ENCODE assay signal across 1 cellular context in genomic region chr19:58396691-58397532, GRCh38.
TF ChIP-seq lines count a peak whose summit lies in the region.

No MANE protein-coding gene starts in this region.

TF ChIP-seq in H1, 55 proteins besides CTCF, POLR2A, EP300 and RAD21:
- TF ChIP-seq SP2 (IDR thresholded peaks at IDR 0.05; ENCODE audit: low read length), result no peak
- no peak for TF ChIP-seq TAF7 (optimal IDR thresholded peaks at IDR 0.05; ENCODE audit: borderline replicate concordance, low read depth, low read length)
- TF ChIP-seq CEBPB (IDR thresholded peaks at IDR 0.05; ENCODE audit: low read depth, low read length), result no peak
- TF ChIP-seq PHF8 (conservative IDR thresholded peaks at IDR 0.05; ENCODE audit: low read depth, low read length), result no peak
- peak; percentile 45; the same call in 1 of the 2 replicates for TF ChIP-seq E2F6 (IDR thresholded peaks at IDR 0.05)
- no peak for TF ChIP-seq BACH1 (IDR thresholded peaks at IDR 0.05; ENCODE audit: low read length)
- TF ChIP-seq SIRT6 (IDR thresholded peaks at IDR 0.05; ENCODE audit: low read length), result no peak
- no peak for TF ChIP-seq POU5F1 (IDR thresholded peaks at IDR 0.05; ENCODE audit: low read depth, low read length)
- no peak for TF ChIP-seq CHD2 (IDR thresholded peaks at IDR 0.05; ENCODE audit: low read length)
- no peak for TF ChIP-seq MAFK (IDR thresholded peaks at IDR 0.05; ENCODE audit: low read depth, low read length)
- TF ChIP-seq TAF1 (IDR thresholded peaks at IDR 0.05; ENCODE audit: low read depth, low read length), result no peak
- no peak for TF ChIP-seq TCF12 (IDR thresholded peaks at IDR 0.05; ENCODE audit: low read depth, low read length)
- no peak for TF ChIP-seq RBBP5 (IDR thresholded peaks at IDR 0.05; ENCODE audit: borderline replicate concordance, low read depth, low read length)
- no peak for TF ChIP-seq USF2 (IDR thresholded peaks at IDR 0.05; ENCODE audit: low read length)
- TF ChIP-seq KDM4A (IDR thresholded peaks at IDR 0.05; ENCODE audit: low read depth, low read length, severe bottlenecking), result peak; percentile 26
- no peak for TF ChIP-seq YY1 (IDR thresholded peaks at IDR 0.05; ENCODE audit: low read depth, low read length)
- no peak for TF ChIP-seq JUND (IDR thresholded peaks at IDR 0.05; ENCODE audit: low read length)
- TF ChIP-seq RXRA (IDR thresholded peaks at IDR 0.05; ENCODE audit: insufficient read depth, low read depth, low read length), result no peak
- TF ChIP-seq ZNF274 (IDR thresholded peaks at IDR 0.05; ENCODE audit: borderline replicate concordance, extremely low read depth, low read length), result no peak
- peak; percentile 44 for TF ChIP-seq MAX (IDR thresholded peaks at IDR 0.05)
- no peak for TF ChIP-seq BCL11A (IDR thresholded peaks at IDR 0.05; ENCODE audit: low read depth in 2 of 2, low read length in 2 of 2)
